In the genomic region with DNA sequence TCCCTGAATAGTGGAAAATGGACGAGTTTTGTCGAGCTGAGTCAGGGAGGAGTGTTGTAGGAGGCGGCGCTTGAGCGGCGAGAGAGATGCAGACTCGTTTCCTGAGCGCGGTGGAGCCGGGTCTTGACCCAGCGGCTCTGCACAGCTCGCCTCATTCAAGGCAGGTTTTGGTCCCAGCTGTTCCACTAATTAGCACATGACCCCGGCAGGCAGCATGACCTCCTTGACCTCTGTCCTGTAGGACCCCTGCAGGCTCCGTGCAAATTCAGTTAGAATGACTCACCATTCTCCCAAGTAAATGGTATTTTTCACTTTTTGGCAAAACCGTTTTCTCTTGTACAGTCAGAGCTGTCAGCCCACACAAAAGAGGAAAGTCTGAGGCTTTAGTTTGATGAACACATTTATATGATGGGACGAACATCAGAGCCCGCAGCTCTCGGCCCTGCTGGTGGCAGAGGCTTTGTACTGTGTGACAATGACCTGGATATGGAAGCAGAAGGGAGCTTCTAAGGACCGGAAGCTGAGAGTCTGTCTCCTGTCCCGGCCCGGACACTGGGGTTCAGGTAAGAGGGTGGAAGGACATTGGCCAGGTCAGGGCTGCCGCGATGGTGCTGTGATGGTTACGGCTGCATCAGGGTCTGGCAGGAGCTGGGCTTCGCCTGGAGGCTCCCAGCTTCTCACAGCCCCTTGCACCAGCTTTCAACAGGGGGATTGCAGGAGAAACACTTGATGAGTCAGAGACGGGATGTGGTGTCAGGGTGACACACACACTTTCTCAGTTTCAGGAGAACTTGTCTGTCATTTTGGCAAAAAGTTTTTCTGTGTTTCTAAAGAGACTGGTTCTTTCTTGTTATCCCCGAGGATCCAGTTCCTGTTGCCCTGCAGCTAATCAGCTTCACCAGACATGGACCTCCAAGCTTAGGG, we compare ENCODE assay signal across 10 cellular contexts. TPM values are rescaled to one million over a fixed set of nuclear protein-coding genes. Genes with fewer than 3 reads are reported as not detected.
DNase-seq lines count a peak whose midpoint lies in the region; ATAC-seq, FAIRE-seq and TF ChIP-seq lines count a peak whose summit lies in the region.
"Had no signal": no experiment of that assay in that cellular context is flagged by ENCODE, and none has a peak within 500 bp of the region (broad histone marks: within the 10 kb centered on the region; RNA-seq: fewer than 3 reads in every experiment).

No MANE protein-coding gene starts in this region.

- H3K9me1 ChIP-seq in K562 (ENCODE audit: control insufficient read depth, insufficient read depth, low read length), result no peaks in the 10 kb centered on the region

- FAIRE-seq in K562 (lab: Jason Lieb, UNC), result no peak
- FAIRE-seq: endothelial cell of umbilical vein had no signal

- no peak overlapping the region for H4K91ac ChIP-seq in neuronal stem cell (ENCODE audit: low read depth, low read length, poor library complexity)

- no TSS peak for BruUV-seq in K562 (replicated peaks; lab: Mats Ljungman, UMichigan)

- H3K27me3 ChIP-seq in HUES6 (ENCODE audit: control insufficient read depth, insufficient read depth, low read length), result no peaks in the 10 kb centered on the region
- peaks cover 17 to 56% of the 10 kb centered on the region in 2 experiments; a peak in 3 of 5 replicates for H3K27me3 ChIP-seq in K562 (ENCODE audit: control insufficient read depth in 2 of 2, insufficient read depth in 2 of 2, low read length in 2 of 2)
- H3K27me3 ChIP-seq in neuronal stem cell (ENCODE audit: control insufficient read depth in 3 of 3, insufficient read depth in 3 of 3, low read depth in 1 of 3, low read length in 3 of 3), result no peaks in the 10 kb centered on the region
- H3K27me3 ChIP-seq in hepatocyte, result no peaks in the 10 kb centered on the region

- H3K4me1 ChIP-seq in HUES6 (ENCODE audit: control insufficient read depth, insufficient read depth, low read length) (peaks cover 14% of the 10 kb centered on the region), K562 (replicated peaks in 1 of 2; ENCODE audit: control insufficient read depth in 2 of 2, insufficient read depth in 2 of 2, low read length in 2 of 2) (peaks cover 0 to 19% of the 10 kb centered on the region in 2 experiments; a peak in 1 of 5 replicates), neuronal stem cell (ENCODE audit: control insufficient read depth in 2 of 2, insufficient read depth in 1 of 2, low read depth in 1 of 2, low read length in 2 of 2) (peaks cover 29 to 35% of the 10 kb centered on the region in 2 donors), hepatocyte (ENCODE audit: insufficient read depth) (no peaks in the 10 kb centered on the region)

- H3K27ac ChIP-seq in HUES6 (ENCODE audit: low read depth, low read length), result no peak overlapping the region; the same call in 1 of the 2 replicates
- H3K27ac ChIP-seq in K562 (ENCODE audit: extremely low read depth, low read depth, low read length), result no peak overlapping the region
- H3K27ac ChIP-seq in neuronal stem cell (replicated peaks; ENCODE audit: low read length), result peak overlapping the region; percentile 57
- no peak overlapping the region for H3K27ac ChIP-seq in hepatocyte

- H4K8ac ChIP-seq in neuronal stem cell (ENCODE audit: low read depth, low read length), result no peak overlapping the region

- H2BK12ac ChIP-seq in neuronal stem cell (ENCODE audit: low read length), result no peak overlapping the region

- H2AFZ ChIP-seq in K562 (ENCODE audit: low read depth, low read length), result no peak overlapping the region
- peak overlapping the region; percentile 85 for H2AFZ ChIP-seq in neuronal stem cell (ENCODE audit: low read length)
- no peak overlapping the region for H2AFZ ChIP-seq in hepatocyte

- no peak overlapping the region; the same call in 1 of the 2 replicates for H3K4me3 ChIP-seq in HUES6 (ENCODE audit: low read depth, low read length)
- H3K4me3 ChIP-seq in K562, result no peak overlapping the region
- H3K4me3 ChIP-seq in neuronal stem cell (ENCODE audit: low read length in 2 of 2), result peak overlapping the region in 1 of 2 donors; percentile 45
- no peak overlapping the region for H3K4me3 ChIP-seq in hepatocyte

- H2BK120ac ChIP-seq in neuronal stem cell (ENCODE audit: low read depth, low read length), result no peak overlapping the region

- H3K14ac ChIP-seq in neuronal stem cell (ENCODE audit: low read length), result no peak overlapping the region

- no peak overlapping the region for H2BK15ac ChIP-seq in neuronal stem cell (ENCODE audit: low read length)

- H3K18ac ChIP-seq in neuronal stem cell (ENCODE audit: low read length), result peak overlapping the region; percentile 76

- TF ChIP-seq EP300 in K562 (IDR thresholded peaks at IDR 0.05; ENCODE audit: low read length), result no peak

- TF ChIP-seq CTCF in K562 (IDR thresholded peaks at IDR 0.05 in 2 of 3, conservative IDR thresholded peaks at IDR 0.05 in 1 of 3; ENCODE audit: insufficient read depth in 2 of 3, low read depth in 1 of 3, low read length in 3 of 3) (no peak), hepatocyte (IDR thresholded peaks at IDR 0.05; ENCODE audit: poor library complexity) (no peak)

- no peak for TF ChIP-seq RAD21 in K562 (CRISPR knock-in tag; conservative IDR thresholded peaks at IDR 0.05 in 1 of 2, IDR thresholded peaks at IDR 0.05 in 1 of 2)

- in situ Hi-C loops in K562 (cut with MboI) (no loop called here), KBM-7 (cut with MboI; ENCODE audit: low pct_unique_long_range_greater_than_20kb, low sequenced_read_pairs) (no loop called here)

- H3K36me3 ChIP-seq in HUES6 (ENCODE audit: control insufficient read depth, insufficient read depth, low read length) (no peaks in the 10 kb centered on the region), K562 (ENCODE audit: control insufficient read depth, insufficient read depth, low read length) (no peaks in the 10 kb centered on the region), neuronal stem cell (replicated peaks in 1 of 2; ENCODE audit: control insufficient read depth in 2 of 2, insufficient read depth in 2 of 2, low read length in 2 of 2) (no peaks in the 10 kb centered on the region), hepatocyte (replicated peaks; ENCODE audit: insufficient read depth, low read depth) (no peaks in the 10 kb centered on the region)

- H3K79me1 ChIP-seq in neuronal stem cell (ENCODE audit: low read depth, low read length), result no peaks in the 10 kb centered on the region

- CTCF ChIA-PET in K562 (lab: Yijun Ruan, JAX; ENCODE audit: low intra/inter-chr PET ratio), result no interaction called here

- no peak overlapping the region for H2AK5ac ChIP-seq in neuronal stem cell (ENCODE audit: low read depth, low read length)

- WGBS in K562 (ENCODE audit: insufficient coverage, low coverage, missing lambda C conversion rate), result 3% methylated on average over 27 of the region's 27 CpGs
- WGBS in neuronal stem cell (ENCODE audit: extremely low coverage in 2 of 2, insufficient read length in 2 of 2, insufficient replicate concordance in 1 of 2), 2 donors, result no CpG with 5 or more reads among the region's 27 CpGs
- WGBS in hepatocyte (ENCODE audit: low lambda C conversion rate, missing lambda C conversion rate), result 75% methylated on average over 27 of the region's 27 CpGs

- no peak overlapping the region for H3K23ac ChIP-seq in neuronal stem cell (ENCODE audit: low read depth, low read length, poor library complexity)

- no peak for TF ChIP-seq POLR2A in K562 (conservative IDR thresholded peaks at IDR 0.05)

- no peak overlapping the region for H3K4ac ChIP-seq in neuronal stem cell (ENCODE audit: low read length)

- H3K9me3 ChIP-seq in HUES6 (ENCODE audit: control insufficient read depth, insufficient read depth, low read depth, low read length) (no peaks in the 10 kb centered on the region), K562 (replicated peaks; ENCODE audit: control insufficient read depth, insufficient read depth, low read depth, low read length) (no peaks in the 10 kb centered on the region), neuronal stem cell (replicated peaks in 1 of 2; ENCODE audit: control insufficient read depth in 2 of 2, insufficient read depth in 1 of 2, low read depth in 1 of 2, low read length in 2 of 2) (no peaks in the 10 kb centered on the region), hepatocyte (ENCODE audit: low read depth) (no peaks in the 10 kb centered on the region)

- DNase-seq in K562 (ENCODE audit: extremely low read depth in 1 of 4, low spot score in 3 of 4), result peak in 1 of 4 experiments; percentile 14
- peak; percentile 82 for DNase-seq in neuronal stem cell (ENCODE audit: low spot score)
- no peak for DNase-seq in hepatocyte (ENCODE audit: low spot score)
- DNase-seq in pons (ENCODE audit: low spot score), result no peak
- DNase-seq in KBM-7, result no peak

- no peak overlapping the region for H2BK5ac ChIP-seq in neuronal stem cell (ENCODE audit: low read length)

- POLR2A ChIA-PET in K562 (lab: Yijun Ruan, JAX), result no interaction called here

- ATAC-seq in GM18868 (IDR thresholded peaks at IDR 0.05; ENCODE audit: unreplicated experiment) (peak; percentile 64), K562 (peak; percentile 47), HG03196 (IDR thresholded peaks at IDR 0.05; ENCODE audit: unreplicated experiment) (no peak)
- ATAC-seq: Right ventricle myocardium inferior had no signal

- no peaks in the 10 kb centered on the region for H3K9me2 ChIP-seq in hepatocyte (replicated peaks; ENCODE audit: insufficient read depth)

- H4K20me1 ChIP-seq in K562 (replicated peaks; ENCODE audit: control insufficient read depth, insufficient read depth, low read length) (no peaks in the 10 kb centered on the region), hepatocyte (ENCODE audit: insufficient read depth, poor library complexity, severe bottlenecking) (no peaks in the 10 kb centered on the region)

- H3K4me2 ChIP-seq in K562 (ENCODE audit: insufficient read depth, low read length), result 0 out of 2 replicates have a peak overlapping the region, but pooled peaks have one; percentile 18
- H3K4me2 ChIP-seq in neuronal stem cell (ENCODE audit: insufficient read depth, low read length, poor library complexity, severe bottlenecking), result no peak overlapping the region
- no peak overlapping the region for H3K4me2 ChIP-seq in hepatocyte

- H3K79me2 ChIP-seq in K562 (ENCODE audit: control insufficient read depth, insufficient read depth, low read length) (no peaks in the 10 kb centered on the region), hepatocyte (no peaks in the 10 kb centered on the region)

- intact Hi-C loops in K562 (cut with micrococcal nuclease), result no loop called here

- H3K9ac ChIP-seq in HUES6 (ENCODE audit: low read length) (peak overlapping the region; percentile 40), K562 (ENCODE audit: insufficient read depth in 1 of 2, low read depth in 2 of 2, low read length in 2 of 2) (no peak overlapping the region), neuronal stem cell (ENCODE audit: low read depth, low read length, poor library complexity) (no peak overlapping the region)

RNA-seq across cellular contexts. Expression of gene ALKAL2, which starts 29.9 kb away (rescaled TPM):
- not detected in 2 replicates for total RNA-seq in K562 (2011; cell fraction: chromatin; rRNA removed; ENCODE audit: low replicate concordance)
- total RNA-seq in K562 (2011; cell fraction: nucleolus; rRNA removed), result not detected in 2 replicates
- total RNA-seq in K562 (2011; cell fraction: nucleoplasm; rRNA removed), result not detected in 2 replicates
- total RNA-seq in K562 (2014; rRNA removed) (not detected in 2 replicates), K562 (2014; rRNA removed; fragmentation: Illumina TruSeq; extraction: Trizol) (not detected in 2 replicates), K562 (2015; rRNA removed; fragmentation: Illumina TruSeq; extraction: Trizol) (not detected in 2 replicates), K562 (2021) (not detected in 2 replicates), hepatocyte (2.9 and 9.0 TPM in 2 replicates)
- polyA plus RNA-seq in K562 (2011; rRNA removed) (not detected in 2 replicates), K562 (2014; fragmentation: Illumina TruSeq; extraction: Trizol) (not detected in 2 replicates), K562 (2014; fragmentation: Nextera tagmentation; extraction: Ambion mirVana) (not detected), K562 (2014; rRNA removed) (not detected in 2 replicates), hepatocyte (27.5 and 30.4 TPM in 2 replicates)
- not detected in 2 replicates for polyA plus RNA-seq in K562 (2011; cell fraction: cytosol; rRNA removed)
- polyA plus RNA-seq in K562 (2011; cell fraction: nucleus; rRNA removed), result not detected in 2 replicates
- not detected in 2 replicates for polyA plus RNA-seq in K562 (2012)
- not detected in 2 replicates for polyA minus RNA-seq in K562 (2011; rRNA and poly(A)+ RNA removed)
- polyA minus RNA-seq in K562 (2011; cell fraction: cytosol; rRNA and poly(A)+ RNA removed), result not detected in 2 replicates
- 0.22 TPM in 1 of 2 replicates, not detected in the other for polyA minus RNA-seq in K562 (2011; cell fraction: nucleus; rRNA and poly(A)+ RNA removed)
- 0.20 TPM for polyA plus RNA-seq in neuronal stem cell (2013, experiment 1 of 2)
- 0.17 TPM for polyA plus RNA-seq in neuronal stem cell (2013, experiment 2 of 2)
- total RNA-seq: endothelial cell of umbilical vein had no signal
- polyA plus RNA-seq: endothelial cell of umbilical vein had no signal

RNA-seq across cellular contexts. Expression of gene ACP1, which starts 53.0 kb away (rescaled TPM):
- total RNA-seq in K562 (2011; cell fraction: chromatin; rRNA removed; ENCODE audit: low replicate concordance), result 59.4 and 126 TPM in 2 replicates
- 43.5 and 61.5 TPM in 2 replicates for total RNA-seq in K562 (2011; cell fraction: nucleolus; rRNA removed)
- total RNA-seq in K562 (2011; cell fraction: nucleoplasm; rRNA removed), result 88.2 and 151 TPM in 2 replicates
- total RNA-seq in K562 (2014; rRNA removed) (148 and 153 TPM in 2 replicates), K562 (2014; rRNA removed; fragmentation: Illumina TruSeq; extraction: Trizol) (161 and 172 TPM in 2 replicates), K562 (2015; rRNA removed; fragmentation: Illumina TruSeq; extraction: Trizol) (136 and 148 TPM in 2 replicates), K562 (2021) (135 and 139 TPM in 2 replicates), hepatocyte (175 and 203 TPM in 2 replicates)
- polyA plus RNA-seq in K562 (2011; rRNA removed) (184 and 199 TPM in 2 replicates), K562 (2014; fragmentation: Illumina TruSeq; extraction: Trizol) (187 and 189 TPM in 2 replicates), K562 (2014; fragmentation: Nextera tagmentation; extraction: Ambion mirVana) (100 to 1,000 TPM; 450 to 493 TPM), K562 (2014; rRNA removed) (195 and 220 TPM in 2 replicates), hepatocyte (193 and 194 TPM in 2 replicates)
- polyA plus RNA-seq in K562 (2011; cell fraction: cytosol; rRNA removed), result 68.2 and 129 TPM in 2 replicates
- 136 and 174 TPM in 2 replicates for polyA plus RNA-seq in K562 (2011; cell fraction: nucleus; rRNA removed)
- 140 and 147 TPM in 2 replicates for polyA plus RNA-seq in K562 (2012)
- polyA minus RNA-seq in K562 (2011; rRNA and poly(A)+ RNA removed), result 138 and 151 TPM in 2 replicates
- 77.9 and 112 TPM in 2 replicates for polyA minus RNA-seq in K562 (2011; cell fraction: cytosol; rRNA and poly(A)+ RNA removed)
- polyA minus RNA-seq in K562 (2011; cell fraction: nucleus; rRNA and poly(A)+ RNA removed), result 89.1 and 145 TPM in 2 replicates
- 138 TPM for polyA plus RNA-seq in neuronal stem cell (2013, experiment 1 of 2)
- polyA plus RNA-seq in neuronal stem cell (2013, experiment 2 of 2), result 139 TPM

RNA-seq across cellular contexts. Expression of gene SH3YL1, which starts 53.9 kb away (rescaled TPM):
- 13.0 and 30.3 TPM in 2 replicates for total RNA-seq in K562 (2011; cell fraction: chromatin; rRNA removed; ENCODE audit: low replicate concordance)
- 8.9 and 9.3 TPM in 2 replicates for total RNA-seq in K562 (2011; cell fraction: nucleolus; rRNA removed)
- 15.4 and 22.9 TPM in 2 replicates for total RNA-seq in K562 (2011; cell fraction: nucleoplasm; rRNA removed)
- total RNA-seq in K562 (2014; rRNA removed) (4.0 and 5.5 TPM in 2 replicates), K562 (2014; rRNA removed; fragmentation: Illumina TruSeq; extraction: Trizol) (5.1 and 5.3 TPM in 2 replicates), K562 (2015; rRNA removed; fragmentation: Illumina TruSeq; extraction: Trizol) (3.6 and 5.0 TPM in 2 replicates), K562 (2021) (4.0 and 5.5 TPM in 2 replicates), hepatocyte (98.3 and 99.8 TPM in 2 replicates)
- polyA plus RNA-seq in K562 (2011; rRNA removed) (7.8 and 8.6 TPM in 2 replicates), K562 (2014; fragmentation: Illumina TruSeq; extraction: Trizol) (4.6 and 4.7 TPM in 2 replicates), K562 (2014; fragmentation: Nextera tagmentation; extraction: Ambion mirVana) (1 to 10 TPM; 3.9 to 5.0 TPM), K562 (2014; rRNA removed) (7.0 and 7.5 TPM in 2 replicates), hepatocyte (36.3 and 42.7 TPM in 2 replicates)
- polyA plus RNA-seq in K562 (2011; cell fraction: cytosol; rRNA removed), result 2.9 and 4.2 TPM in 2 replicates
- polyA plus RNA-seq in K562 (2011; cell fraction: nucleus; rRNA removed), result 20.2 and 23.5 TPM in 2 replicates
- polyA plus RNA-seq in K562 (2012), result 4.7 and 7.8 TPM in 2 replicates
- polyA minus RNA-seq in K562 (2011; rRNA and poly(A)+ RNA removed), result 9.5 and 11.5 TPM in 2 replicates
- polyA minus RNA-seq in K562 (2011; cell fraction: cytosol; rRNA and poly(A)+ RNA removed), result 1.6 and 3.5 TPM in 2 replicates
- 11.7 and 25.8 TPM in 2 replicates for polyA minus RNA-seq in K562 (2011; cell fraction: nucleus; rRNA and poly(A)+ RNA removed)
- 15.9 TPM for polyA plus RNA-seq in neuronal stem cell (2013, experiment 1 of 2)
- 15.8 TPM for polyA plus RNA-seq in neuronal stem cell (2013, experiment 2 of 2)
